In genomic region chr2:108278631-108279030, GRCh38 we compare ENCODE assay signal across 22 cellular contexts. TPM values are rescaled to one million over a fixed set of nuclear protein-coding genes. Genes with fewer than 3 reads are reported as not detected.
DNase-seq lines count a peak whose midpoint lies in the region; ATAC-seq, FAIRE-seq and TF ChIP-seq lines count a peak whose summit lies in the region.
"Had no signal": no experiment of that assay in that cellular context is flagged by ENCODE, and none has a peak within 500 bp of the region (broad histone marks: within the 10 kb centered on the region; RNA-seq: fewer than 3 reads in every experiment).

No MANE protein-coding gene starts in this region.

- H3K4me1 Mint-ChIP-seq in MCF 10A (ENCODE audit: insufficient read depth, unreplicated experiment), result no peaks in the 10 kb centered on the region
- H3K4me1 Mint-ChIP-seq: CD8-positive, alpha-beta memory T cell had no signal

- H3K4me3 ChIP-seq in breast epithelium (no peak overlapping the region), fibroblast of pulmonary artery (replicated peaks; ENCODE audit: low read depth, low read length) (no peak overlapping the region)
- H3K4me3 ChIP-seq: BLaER1 had no signal

- no peaks in the 10 kb centered on the region for H3K36me3 Mint-ChIP-seq in MCF 10A (ENCODE audit: insufficient read depth, unreplicated experiment)
- H3K36me3 Mint-ChIP-seq: CD8-positive, alpha-beta memory T cell had no signal

- CTCF ChIA-PET in MCF 10A (lab: Yijun Ruan, JAX), result interaction anchor here (0.6 kb wide), 1 partner anchor 35 kb away, joined by 3 read pairs; no protein-coding TSS in a partner anchor

- H3K4me3 Mint-ChIP-seq in MCF 10A (ENCODE audit: unreplicated experiment), result no peak overlapping the region
- H3K4me3 Mint-ChIP-seq: CD8-positive, alpha-beta memory T cell had no signal

- no peak overlapping the region for H3K27ac ChIP-seq in breast epithelium
- H3K27ac ChIP-seq: BLaER1 had no signal

- FAIRE-seq in GM12892 (lab: Jason Lieb, UNC), result no peak
- FAIRE-seq: D721Med, H1, HepG2 had no signal

- peaks cover 0 to 3% of the 10 kb centered on the region in 2 donors for H3K9me3 ChIP-seq in breast epithelium

- no peak overlapping the region for H3K27ac Mint-ChIP-seq in MCF 10A (ENCODE audit: low read depth, unreplicated experiment)
- H3K27ac Mint-ChIP-seq: CD8-positive, alpha-beta memory T cell had no signal

- TF ChIP-seq POLR2A in breast epithelium (IDR thresholded peaks at IDR 0.05) (no peak), GM12892 (IDR thresholded peaks at IDR 0.05; ENCODE audit: low read depth, low read length) (no peak)

- DNase-seq in MCF 10A (ENCODE audit: unreplicated experiment), result peak; percentile 35
- no peak for DNase-seq in breast epithelium (ENCODE audit: low spot score in 2 of 2)
- DNase-seq in amniotic epithelial cell (ENCODE audit: low read depth), result peak; percentile 6
- peak; percentile 19 for DNase-seq in fibroblast of pulmonary artery (ENCODE audit: low read depth)
- DNase-seq in NCI-H2196 (lab: John Stamatoyannopoulos, UW; ENCODE audit: unreplicated experiment), result no peak
- DNase-seq in GM12892 (ENCODE audit: insufficient read length), result no peak
- DNase-seq in globus pallidus (ENCODE audit: low spot score), result no peak
- DNase-seq: 8988T; CD8-positive, alpha-beta memory T cell; DND-41; Karpas-422; NCI-H187; NCI-H446; NCI-H69; NK-92 treated with Interleukin-12 subunit alpha and Interleukin-12 subunit beta, amount 100 ng/mL, for 24 hours; RPMI8226 had no signal

- POLR2A ChIA-PET in MCF 10A (lab: Yijun Ruan, JAX), result no interaction called here

- no peaks in the 10 kb centered on the region for H3K27me3 Mint-ChIP-seq in MCF 10A (ENCODE audit: insufficient read depth, unreplicated experiment)

- H3K27me3 ChIP-seq in breast epithelium, result no peaks in the 10 kb centered on the region
- H3K27me3 ChIP-seq: BLaER1 had no signal

- TF ChIP-seq CTCF in MCF 10A (IDR thresholded peaks at IDR 0.05; ENCODE audit: unreplicated experiment) (no peak), breast epithelium (IDR thresholded peaks at IDR 0.05) (no peak), fibroblast of pulmonary artery (IDR thresholded peaks at IDR 0.05; ENCODE audit: low read length, missing control alignments) (no peak)

- no peaks in the 10 kb centered on the region for H3K4me1 ChIP-seq in breast epithelium
- H3K4me1 ChIP-seq: BLaER1 had no signal

- H3K9me3 Mint-ChIP-seq in MCF 10A (ENCODE audit: unreplicated experiment), result peaks cover 6% of the 10 kb centered on the region
- H3K9me3 Mint-ChIP-seq: CD8-positive, alpha-beta memory T cell had no signal

- ATAC-seq in HG03045 (IDR thresholded peaks at IDR 0.05; ENCODE audit: unreplicated experiment), result no peak
- ATAC-seq: HepG2 had no signal

- intact Hi-C loops in MCF 10A (cut with micrococcal nuclease) (no loop called here), breast epithelium (cut with DNase I; ENCODE audit: low total_unique reads) (no loop called here)

- H3K36me3 ChIP-seq in breast epithelium, result no peaks in the 10 kb centered on the region
- H3K36me3 ChIP-seq: BLaER1 had no signal

- no TSS peak for BruUV-seq in MCF 10A (replicated peaks; lab: Mats Ljungman, UMichigan)

RNA-seq across cellular contexts. Expression of gene SULT1C2, which starts 10.1 kb away (rescaled TPM):
- not detected in 2 replicates for total RNA-seq in MCF 10A (2022)
- total RNA-seq in breast epithelium, result 1 to 10 TPM in 2 of 3 donors, not detected in 1; 1.2 to 1.9 TPM
- 0.11 TPM for polyA plus RNA-seq in GM12892 (2012; ENCODE audit: missing spikeins)
- total RNA-seq: CD8-positive, alpha-beta memory T cell; OCI-LY7 had no signal
- polyA plus RNA-seq: CD8-positive, alpha-beta memory T cell had no signal

RNA-seq across cellular contexts. Expression of gene SULT1C3, which starts 38.9 kb away (rescaled TPM):
- not detected in 2 replicates for total RNA-seq in MCF 10A (2022)
- 1 to 10 TPM in 1 of 3 donors, under 1 TPM in 1, not detected in 1; 0.66 to 2.0 TPM for total RNA-seq in breast epithelium
- not detected for polyA plus RNA-seq in GM12892 (2012; ENCODE audit: missing spikeins)
- total RNA-seq: CD8-positive, alpha-beta memory T cell; H1; HepG2; OCI-LY7 had no signal
- polyA plus RNA-seq: CD8-positive, alpha-beta memory T cell; H1; HepG2 had no signal

Comparison
In these comparisons a context has a peak if more than half of its experiments do, and no peak if none do; other contexts are left out.
1. DNase-seq: peak in MCF 10A (single experiment), amniotic epithelial cell (single experiment) and fibroblast of pulmonary artery (single experiment); none in breast epithelium (0 of 2), NCI-H2196 (single experiment), GM12892 (single experiment) and globus pallidus (single experiment).